In the genomic region with DNA sequence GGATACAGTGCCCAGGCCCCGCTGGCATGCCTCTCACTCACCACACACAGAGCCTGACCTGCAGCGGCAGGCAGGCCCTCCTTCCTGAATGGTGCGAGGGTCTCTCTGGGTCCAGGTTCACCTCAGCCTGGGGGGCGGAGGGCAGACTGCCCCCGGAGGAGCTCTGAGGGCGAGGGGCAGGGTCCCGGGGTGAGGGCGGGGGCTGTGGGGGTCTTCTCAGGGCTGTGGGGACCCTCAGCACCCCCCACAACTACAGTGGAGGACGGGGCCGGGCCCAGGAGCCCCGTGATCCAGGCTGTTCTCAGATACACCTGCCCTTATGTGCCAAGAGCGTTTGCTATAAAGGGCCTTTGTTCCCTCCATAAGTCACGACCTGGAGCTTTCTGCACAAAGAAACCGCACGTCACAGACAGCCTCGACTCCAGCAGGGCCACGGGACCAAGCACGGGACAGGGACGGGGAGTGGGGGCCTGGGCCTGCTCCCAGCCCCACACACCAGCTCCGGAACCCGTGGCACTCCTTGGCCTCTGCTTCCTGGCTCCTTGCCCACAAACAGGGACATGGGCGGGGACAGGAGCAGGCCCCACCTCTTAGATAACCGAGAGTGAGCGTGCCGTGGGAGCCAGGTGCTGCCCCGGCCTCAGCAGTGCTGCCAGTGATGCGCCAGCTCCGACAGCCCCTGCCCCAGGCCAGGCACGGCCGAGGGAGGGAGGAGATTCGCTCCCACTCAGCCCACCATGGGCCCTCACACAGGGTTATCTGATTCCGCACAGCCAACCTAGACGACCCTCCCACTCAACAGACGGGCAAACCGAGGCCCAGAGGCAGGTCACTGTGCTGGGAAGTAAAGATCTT, we compare ENCODE assay signal across 1 cellular context.
TF ChIP-seq lines count a peak whose summit lies in the region.

No MANE protein-coding gene starts in this region.

TF ChIP-seq in endothelial cell of umbilical vein, 7 proteins besides CTCF, POLR2A, EP300 and RAD21 (continued from another document):
- no peak for TF ChIP-seq EZH2 (IDR thresholded peaks at IDR 0.05; ENCODE audit: borderline replicate concordance, low read depth, low read length, severe bottlenecking)
